20 cellular contexts compared by ENCODE assay signal in the genomic region with DNA sequence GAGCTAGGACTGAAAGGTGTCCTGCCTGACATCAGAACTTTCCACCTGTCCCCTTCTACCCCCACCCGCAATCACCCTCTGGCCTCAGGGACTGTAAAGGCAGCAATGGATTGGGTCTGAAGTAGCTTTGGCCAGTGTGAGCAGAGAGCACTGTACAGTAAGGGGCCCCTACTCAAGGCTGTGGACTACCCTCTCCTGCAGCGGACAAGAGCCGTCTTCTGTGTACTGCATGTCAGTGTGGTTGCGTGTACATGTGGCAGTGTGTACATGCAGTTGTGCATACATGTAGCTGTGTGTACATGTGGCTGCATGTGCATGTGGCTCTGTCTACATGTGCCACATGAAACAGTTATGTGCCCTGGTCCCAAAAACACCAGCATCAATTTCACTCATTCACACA.
DNase-seq lines count a peak whose midpoint lies in the region; ATAC-seq, FAIRE-seq and TF ChIP-seq lines count a peak whose summit lies in the region.
"Had no signal": no experiment of that assay in that cellular context is flagged by ENCODE, and none has a peak within 500 bp of the region (broad histone marks: within the 10 kb centered on the region; RNA-seq: fewer than 3 reads in every experiment).

No MANE protein-coding gene starts in this region.

- FAIRE-seq in K562 (lab: Jason Lieb, UNC), result no peak
- FAIRE-seq: RCC 7860 had no signal

- CTCF ChIA-PET in K562 (lab: Yijun Ruan, JAX; ENCODE audit: low intra/inter-chr PET ratio), result no interaction called here

- H3K9me3 Mint-ChIP-seq in stimulated activated memory B cell treated with anti-CD40 and anti-IgM and Interleukin-4, amounts not matched to agents 10 μg/mL and 1 μg/mL and 100 μg/mL, for 72 hours, result peaks cover 4% of the 10 kb centered on the region
- H3K9me3 Mint-ChIP-seq: CD4-positive, alpha-beta memory T cell had no signal

- no peak for TF ChIP-seq EP300 in K562 (IDR thresholded peaks at IDR 0.05; ENCODE audit: low read length)

- no peak overlapping the region for H3K27ac Mint-ChIP-seq in stimulated activated memory B cell treated with anti-CD40 and anti-IgM and Interleukin-4, amounts not matched to agents 10 μg/mL and 1 μg/mL and 100 μg/mL, for 72 hours
- H3K27ac Mint-ChIP-seq: CD4-positive, alpha-beta memory T cell had no signal

- H3K27me3 ChIP-seq in BLaER1, result no peaks in the 10 kb centered on the region
- peaks cover 34 to 69% of the 10 kb centered on the region in 2 experiments for H3K27me3 ChIP-seq in K562 (ENCODE audit: control insufficient read depth in 2 of 2, insufficient read depth in 2 of 2, low read length in 2 of 2)
- no peaks in the 10 kb centered on the region for H3K27me3 ChIP-seq in right lobe of liver

- no TSS peak for BruUV-seq in K562 (replicated peaks; lab: Mats Ljungman, UMichigan)

- H3K4me1 Mint-ChIP-seq in stimulated activated memory B cell treated with anti-CD40 and anti-IgM and Interleukin-4, amounts not matched to agents 10 μg/mL and 1 μg/mL and 100 μg/mL, for 72 hours, result no peaks in the 10 kb centered on the region
- H3K4me1 Mint-ChIP-seq: CD4-positive, alpha-beta memory T cell had no signal

- intact Hi-C loops in K562 (cut with micrococcal nuclease), result no loop called here
- intact Hi-C loops in right lobe of liver (cut with DNase I), result no loop called here

- no peaks in the 10 kb centered on the region for H3K36me3 Mint-ChIP-seq in stimulated activated memory B cell treated with anti-CD40 and anti-IgM and Interleukin-4, amounts not matched to agents 10 μg/mL and 1 μg/mL and 100 μg/mL, for 72 hours
- H3K36me3 Mint-ChIP-seq: CD4-positive, alpha-beta memory T cell had no signal

- no peaks in the 10 kb centered on the region for H3K9me3 ChIP-seq in BLaER1
- no peaks in the 10 kb centered on the region for H3K9me3 ChIP-seq in K562 (replicated peaks; ENCODE audit: control insufficient read depth, insufficient read depth, low read depth, low read length)
- H3K9me3 ChIP-seq in right lobe of liver, result no peaks in the 10 kb centered on the region
- H3K9me3 ChIP-seq: Caco-2, SJCRH30 had no signal

- TF ChIP-seq CTCF in K562 (IDR thresholded peaks at IDR 0.05 in 2 of 3, conservative IDR thresholded peaks at IDR 0.05 in 1 of 3; ENCODE audit: insufficient read depth in 2 of 3, low read depth in 1 of 3, low read length in 3 of 3) (no peak), right lobe of liver (IDR thresholded peaks at IDR 0.05) (no peak)

- no peaks in the 10 kb centered on the region for H4K20me1 ChIP-seq in BLaER1
- H4K20me1 ChIP-seq in K562 (replicated peaks; ENCODE audit: control insufficient read depth, insufficient read depth, low read length), result peaks cover 17% of the 10 kb centered on the region

- 2% methylated on average over 4 of the region's 4 CpGs for WGBS in K562 (ENCODE audit: insufficient coverage, low coverage, missing lambda C conversion rate)
- WGBS in right lobe of liver (ENCODE audit: insufficient coverage, low coverage, low lambda C conversion rate, missing lambda C conversion rate), result 80% methylated on average over 1 of the region's 4 CpGs

- peak overlapping the region; percentile 34; the same call in 1 of the 2 replicates for H3K4me2 ChIP-seq in BLaER1
- no peak overlapping the region for H3K4me2 ChIP-seq in K562 (ENCODE audit: insufficient read depth, low read length)

- ATAC-seq in K562 (peak; percentile 62; the same call in 2 of the 3 replicates), right lobe of liver (no peak)
- peak; percentile 34 for ATAC-seq in stimulated activated memory B cell treated with anti-CD40 and anti-IgM and Interleukin-4, amounts not matched to agents 10 μg/mL and 1 μg/mL and 100 μg/mL, for 72 hours

- H3K79me2 ChIP-seq in K562 (ENCODE audit: control insufficient read depth, insufficient read depth, low read length), result no peaks in the 10 kb centered on the region

- H3K9me1 ChIP-seq in K562 (ENCODE audit: control insufficient read depth, insufficient read depth, low read length), result no peaks in the 10 kb centered on the region

- no peak for TF ChIP-seq RAD21 in K562 (CRISPR knock-in tag; conservative IDR thresholded peaks at IDR 0.05 in 1 of 2, IDR thresholded peaks at IDR 0.05 in 1 of 2)

- H3K4me3 ChIP-seq in BLaER1, result no peak overlapping the region
- no peak overlapping the region for H3K4me3 ChIP-seq in K562
- H3K4me3 ChIP-seq in right lobe of liver, result no peak overlapping the region
- H3K4me3 ChIP-seq: SJCRH30 had no signal

- no peak overlapping the region for H3K27ac ChIP-seq in BLaER1
- H3K27ac ChIP-seq in K562 (ENCODE audit: extremely low read depth, low read depth, low read length), result no peak overlapping the region
- no peak overlapping the region for H3K27ac ChIP-seq in right lobe of liver
- H3K27ac ChIP-seq: SJCRH30 had no signal

- POLR2A ChIA-PET in K562 (lab: Yijun Ruan, JAX), result no interaction called here

- H2AFZ ChIP-seq in K562 (ENCODE audit: low read depth, low read length), result no peak overlapping the region

- H3K9ac ChIP-seq in BLaER1, result no peak overlapping the region
- no peak overlapping the region for H3K9ac ChIP-seq in K562 (ENCODE audit: insufficient read depth in 1 of 2, low read depth in 2 of 2, low read length in 2 of 2)

- no peak overlapping the region for H3K4me3 Mint-ChIP-seq in stimulated activated memory B cell treated with anti-CD40 and anti-IgM and Interleukin-4, amounts not matched to agents 10 μg/mL and 1 μg/mL and 100 μg/mL, for 72 hours
- H3K4me3 Mint-ChIP-seq: CD4-positive, alpha-beta memory T cell had no signal

- DNase-seq in K562 (ENCODE audit: extremely low read depth in 1 of 4, low spot score in 3 of 4) (no peak), right lobe of liver (peak in 2 of 3 donors; percentile 11 to 15), kidney glomerular epithelial cell (lab: John Stamatoyannopoulos, UW) (no peak), mucosa of gallbladder (ENCODE audit: low spot score) (no peak)
- DNase-seq in effector CD4-positive, alpha-beta T cell, result no peak
- DNase-seq: CD4-positive, alpha-beta memory T cell; DMS 273 treated with DMSO at 0.1 percent for 48 hours; DMS79 treated with DMSO at 0.1 percent for 48 hours; H7; Kasumi-1; NCI-H1694 treated with DMSO at 0.1 percent for 48 hours; NCI-H2081 treated with DMSO at 0.1 percent for 48 hours; NCI-H2171 treated with DMSO at 0.1 percent for 48 hours; NCI-H524 treated with DMSO at 0.1 percent for 48 hours; NCI-H82; SJCRH30 had no signal

- peaks cover 46% of the 10 kb centered on the region for H3K27me3 Mint-ChIP-seq in stimulated activated memory B cell treated with anti-CD40 and anti-IgM and Interleukin-4, amounts not matched to agents 10 μg/mL and 1 μg/mL and 100 μg/mL, for 72 hours

- in situ Hi-C loops in K562 (cut with MboI), result no loop called here

- H3K36me3 ChIP-seq in BLaER1, result no peaks in the 10 kb centered on the region
- no peaks in the 10 kb centered on the region for H3K36me3 ChIP-seq in K562 (ENCODE audit: control insufficient read depth, insufficient read depth, low read length)
- no peaks in the 10 kb centered on the region for H3K36me3 ChIP-seq in right lobe of liver
- H3K36me3 ChIP-seq: SJCRH30 had no signal

- TF ChIP-seq POLR2A in K562 (conservative IDR thresholded peaks at IDR 0.05) (no peak), right lobe of liver (IDR thresholded peaks at IDR 0.05) (no peak)

- H3K4me1 ChIP-seq in BLaER1 (peaks cover 12% of the 10 kb centered on the region), K562 (replicated peaks in 1 of 2; ENCODE audit: control insufficient read depth in 2 of 2, insufficient read depth in 2 of 2, low read length in 2 of 2) (no peaks in the 10 kb centered on the region), right lobe of liver (no peaks in the 10 kb centered on the region)
- H3K4me1 ChIP-seq: Caco-2, SJCRH30 had no signal

TF ChIP-seq in K562, 482 proteins besides CTCF, POLR2A, EP300 and RAD21 (continues in another document):
- no peak for TF ChIP-seq C11orf30 (IDR thresholded peaks at IDR 0.05; ENCODE audit: low read depth)
- TF ChIP-seq DEAF1 (CRISPR knock-in tag; IDR thresholded peaks at IDR 0.05), result no peak
- no peak for TF ChIP-seq SMC3 (conservative IDR thresholded peaks at IDR 0.05; ENCODE audit: insufficient read depth, low read depth, low read length)
- no peak for TF ChIP-seq ATF6 (CRISPR knock-in tag; IDR thresholded peaks at IDR 0.05)
- no peak for TF ChIP-seq ZFP1 (CRISPR knock-in tag; IDR thresholded peaks at IDR 0.05)
- TF ChIP-seq ZSCAN29 (IDR thresholded peaks at IDR 0.05), result no peak
- no peak for TF ChIP-seq ZNF12 (CRISPR knock-in tag; IDR thresholded peaks at IDR 0.05)
- no peak for TF ChIP-seq IFI16 (CRISPR knock-in tag; IDR thresholded peaks at IDR 0.05)

Comparison
In these comparisons a context has a peak if more than half of its experiments do, and no peak if none do; other contexts are left out.
1. ATAC-seq: peak in K562 (single experiment) and stimulated activated memory B cell treated with anti-CD40 and anti-IgM and Interleukin-4, amounts not matched to agents 10 μg/mL and 1 μg/mL and 100 μg/mL, for 72 hours (single experiment); none in right lobe of liver (0 of 4).
2. DNase-seq: peak in right lobe of liver (2 of 3); none in K562 (0 of 4), effector CD4-positive, alpha-beta T cell (single experiment), kidney glomerular epithelial cell (single experiment) and mucosa of gallbladder (single experiment).